8 cellular contexts compared by ENCODE assay signal in genomic region chr6:89351632-89352328, GRCh38. TPM values are rescaled to one million over a fixed set of nuclear protein-coding genes. Genes with fewer than 3 reads are reported as not detected.
A peak's percentile ranks its signal among the peaks of the same experiment; 100 is the strongest.
DNase-seq lines count a peak whose midpoint lies in the region; ATAC-seq and TF ChIP-seq lines count a peak whose summit lies in the region.

No MANE protein-coding gene starts in this region.

- H4K20me1 ChIP-seq in SU-DHL-6 (ENCODE audit: low read depth, low read length), result peaks cover 30% of the 10 kb centered on the region

- ATAC-seq in activated T-cell treated with anti-CD3 and anti-CD28 coated beads, Interleukin-2, amount 50 U/mL, for 4 hours, result no peak
- no peak for ATAC-seq in HG03045 (IDR thresholded peaks at IDR 0.05; ENCODE audit: unreplicated experiment)
- no peak for ATAC-seq in HG02610 (IDR thresholded peaks at IDR 0.05; ENCODE audit: unreplicated experiment)
- no peak for ATAC-seq in GM21423 (IDR thresholded peaks at IDR 0.05; ENCODE audit: unreplicated experiment)

- no peaks in the 10 kb centered on the region for H3K36me3 Mint-ChIP-seq in activated T-cell treated with anti-CD3 and anti-CD28 coated beads, Interleukin-2, amount 50 U/mL, for 4 hours (ENCODE audit: insufficient read depth)

- no peak overlapping the region for H2AFZ ChIP-seq in SU-DHL-6 (ENCODE audit: low read depth, low read length, severe bottlenecking)

- H3K36me3 ChIP-seq in SU-DHL-6 (ENCODE audit: low read length), result peaks cover 26% of the 10 kb centered on the region

- peak overlapping the region; percentile 97 for H3K9ac ChIP-seq in SU-DHL-6 (ENCODE audit: low read length)

- H3K9me2 ChIP-seq in SU-DHL-6 (replicated peaks; ENCODE audit: insufficient read depth, low read length), result no peaks in the 10 kb centered on the region

- H3F3A ChIP-seq in SU-DHL-6 (ENCODE audit: insufficient read depth), result peaks cover 66% of the 10 kb centered on the region

- H3K4me3 Mint-ChIP-seq in activated T-cell treated with anti-CD3 and anti-CD28 coated beads, Interleukin-2, amount 50 U/mL, for 4 hours, result peak overlapping the region; percentile 93

- no peaks in the 10 kb centered on the region for H3K27me3 Mint-ChIP-seq in activated T-cell treated with anti-CD3 and anti-CD28 coated beads, Interleukin-2, amount 50 U/mL, for 4 hours (ENCODE audit: low read depth)

- H3K79me2 ChIP-seq in SU-DHL-6 (ENCODE audit: insufficient read depth, low read length), result peaks cover 76% of the 10 kb centered on the region

- no peaks in the 10 kb centered on the region for H3K27me3 ChIP-seq in SU-DHL-6 (ENCODE audit: low read length)

- H3K9me3 Mint-ChIP-seq in activated T-cell treated with anti-CD3 and anti-CD28 coated beads, Interleukin-2, amount 50 U/mL, for 4 hours, result no peaks in the 10 kb centered on the region

- TF ChIP-seq CTCF in SU-DHL-6 (IDR thresholded peaks at IDR 0.05; ENCODE audit: insufficient read depth, low read length, poor library complexity, severe bottlenecking) (no peak), fibroblast of villous mesenchyme (IDR thresholded peaks at IDR 0.05; ENCODE audit: insufficient read depth, low read depth, low read length) (no peak), retinal pigment epithelial cell (conservative IDR thresholded peaks at IDR 0.05; ENCODE audit: low read depth, low read length) (no peak)

- peaks cover 69% of the 10 kb centered on the region for H3K4me1 Mint-ChIP-seq in activated T-cell treated with anti-CD3 and anti-CD28 coated beads, Interleukin-2, amount 50 U/mL, for 4 hours (ENCODE audit: low read depth)

- peak overlapping the region; percentile 96 for H3K4me3 ChIP-seq in SU-DHL-6 (ENCODE audit: insufficient read depth, low read length, poor library complexity, severe bottlenecking)
- peak overlapping the region; percentile 98 for H3K4me3 ChIP-seq in fibroblast of villous mesenchyme (ENCODE audit: low read depth, low read length)
- peak overlapping the region; percentile 87 for H3K4me3 ChIP-seq in retinal pigment epithelial cell (ENCODE audit: low read length)

- peak overlapping the region; percentile 100 for H3K4me2 ChIP-seq in SU-DHL-6 (ENCODE audit: low read depth, low read length, poor library complexity, severe bottlenecking)

- no peaks in the 10 kb centered on the region for H3K9me3 ChIP-seq in SU-DHL-6 (ENCODE audit: insufficient read depth, low read length)

- no peak for DNase-seq in activated T-cell treated with anti-CD3 and anti-CD28 coated beads, Interleukin-2, amount 50 U/mL, for 4 hours
- no peak for DNase-seq in activated T-cell treated with anti-CD3 and anti-CD28 coated beads, Interleukin-2, amount 50 U/mL, for 1 hour
- DNase-seq in fibroblast of villous mesenchyme (ENCODE audit: low read depth) (peak; percentile 47), retinal pigment epithelial cell (ENCODE audit: low read depth) (no peak)

- H3K27ac ChIP-seq in SU-DHL-6 (ENCODE audit: low read depth, low read length), result peak overlapping the region; percentile 100

RNA-seq across cellular contexts. Expression of gene UBE2J1, which starts 0.7 kb away (rescaled TPM):
- 10 to 100 TPM; 15.0 to 19.4 (median 16.1) TPM for total RNA-seq in activated T-cell treated with anti-CD3 and anti-CD28 coated beads, Interleukin-2, amount 50 U/mL, for 4 hours
- total RNA-seq in fibroblast of villous mesenchyme, result 47.7 and 54.4 TPM in 2 replicates

RNA-seq across cellular contexts. Expression of gene GABRR2, which starts 36.7 kb away (rescaled TPM):
- under 1 TPM in 1 of 3 donors, not detected in 2; 0.19 TPM for total RNA-seq in activated T-cell treated with anti-CD3 and anti-CD28 coated beads, Interleukin-2, amount 50 U/mL, for 4 hours
- under 0.01 and 0.32 TPM in 2 replicates for total RNA-seq in fibroblast of villous mesenchyme
